Comparison of ENCODE assay signal across 15 cellular contexts in genomic region chr1:205578780-205579571, GRCh38. TPM values are rescaled to one million over a fixed set of nuclear protein-coding genes. Genes with fewer than 3 reads are reported as not detected.
DNase-seq lines count a peak whose midpoint lies in the region; ATAC-seq and TF ChIP-seq lines count a peak whose summit lies in the region.
"Had no signal": no experiment of that assay in that cellular context is flagged by ENCODE, and none has a peak within 500 bp of the region (broad histone marks: within the 10 kb centered on the region; RNA-seq: fewer than 3 reads in every experiment).

No MANE protein-coding gene starts in this region.

- peaks cover 15% of the 10 kb centered on the region for H3K4me1 Mint-ChIP-seq in GM23338
- H3K4me1 Mint-ChIP-seq: activated CD4-positive, alpha-beta T cell treated with anti-CD3 and anti-CD28 coated beads, Interleukin-2, amount 10 ng/mL, durations not matched to agents 7 days and 5 days had no signal

- no peaks in the 10 kb centered on the region for H4K20me1 ChIP-seq in GM23338 (replicated peaks; ENCODE audit: insufficient read depth)

- no peaks in the 10 kb centered on the region for H3K27me3 ChIP-seq in GM23338 (ENCODE audit: insufficient read depth)
- H3K27me3 ChIP-seq: pancreas had no signal

- H3F3A ChIP-seq in GM23338 (replicated peaks; ENCODE audit: low read depth): no peaks in the 10 kb centered on the region

- no peak overlapping the region for H3K4me2 ChIP-seq in GM23338

- H3K79me2 ChIP-seq in GM23338 (replicated peaks; ENCODE audit: insufficient read depth): no peaks in the 10 kb centered on the region

- no peaks in the 10 kb centered on the region for H3K9me3 Mint-ChIP-seq in GM23338
- H3K9me3 Mint-ChIP-seq: activated CD4-positive, alpha-beta T cell treated with anti-CD3 and anti-CD28 coated beads, Interleukin-2, amount 10 ng/mL, durations not matched to agents 7 days and 5 days had no signal

- no peak overlapping the region for H3K27ac ChIP-seq in GM23338 (ENCODE audit: low read depth)
- H3K27ac ChIP-seq: gastroesophageal sphincter, pancreas had no signal

- no peak overlapping the region for H3K4me3 ChIP-seq in GM23338
- H3K4me3 ChIP-seq: gastroesophageal sphincter, pancreas had no signal

- no peaks in the 10 kb centered on the region for H3K36me3 Mint-ChIP-seq in GM23338 (ENCODE audit: low read depth)
- H3K36me3 Mint-ChIP-seq: activated naive CD8-positive, alpha-beta T cell had no signal

- H3K27ac Mint-ChIP-seq in GM23338: no peak overlapping the region
- H3K27ac Mint-ChIP-seq: activated CD4-positive, alpha-beta T cell treated with anti-CD3 and anti-CD28 coated beads, Interleukin-2, amount 10 ng/mL, durations not matched to agents 7 days and 5 days; activated naive CD8-positive, alpha-beta T cell had no signal

- no peak for TF ChIP-seq CTCF in GM23338 (conservative IDR thresholded peaks at IDR 0.05; ENCODE audit: low read depth in 2 of 2)

- no peaks in the 10 kb centered on the region for H3K9me2 ChIP-seq in GM23338 (ENCODE audit: insufficient read depth)

- H2AFZ ChIP-seq in GM23338: no peak overlapping the region

- H3K4me3 Mint-ChIP-seq in GM23338: no peak overlapping the region
- H3K4me3 Mint-ChIP-seq: activated CD4-positive, alpha-beta T cell treated with anti-CD3 and anti-CD28 coated beads, Interleukin-2, amount 10 ng/mL, durations not matched to agents 7 days and 5 days; activated naive CD8-positive, alpha-beta T cell had no signal

- ATAC-seq in GM23338: no peak
- ATAC-seq in left lobe of liver: no peak
- ATAC-seq: gastroesophageal sphincter, pancreas had no signal

- H3K36me3 ChIP-seq in GM23338 (ENCODE audit: insufficient read depth): no peaks in the 10 kb centered on the region
- H3K36me3 ChIP-seq: gastroesophageal sphincter, pancreas had no signal

- H3K27me3 Mint-ChIP-seq in GM23338 (ENCODE audit: insufficient read depth, low read depth, poor library complexity): peaks cover 18% of the 10 kb centered on the region
- H3K27me3 Mint-ChIP-seq: activated naive CD8-positive, alpha-beta T cell had no signal

- no peaks in the 10 kb centered on the region for H3K4me1 ChIP-seq in GM23338 (ENCODE audit: insufficient read depth)
- H3K4me1 ChIP-seq: gastroesophageal sphincter had no signal

- DNase-seq in COLO668 (lab: John Stamatoyannopoulos, UW; ENCODE audit: unreplicated experiment) (peak; percentile 56), GM23338 (ENCODE audit: low spot score) (peak; percentile 41), OCI-M1 (lab: John Stamatoyannopoulos, UW) (peak; percentile 49), left lobe of liver (ENCODE audit: low spot score) (peak; percentile 21), AML-193 (lab: John Stamatoyannopoulos, UW) (no peak), T-helper 2 cell (no peak), NCI-H2227 (lab: John Stamatoyannopoulos, UW; ENCODE audit: unreplicated experiment) (no peak), COLO829 (ENCODE audit: low spot score) (no peak)
- DNase-seq: activated CD4-positive, alpha-beta T cell treated with anti-CD3 and anti-CD28 coated beads, Interleukin-2, amount 10 ng/mL, durations not matched to agents 7 days and 5 days; activated T-cell treated with anti-CD3 and anti-CD28 coated beads, Interleukin-2, amount 50 U/mL, for 1 hour; NCI-H1048; stimulated activated CD4-positive, alpha-beta T cell treated with anti-CD3 and anti-CD28 coated beads, Interleukin-4, amount 100 ng/mL, for 24 hours had no signal

TF ChIP-seq in GM23338, 12 proteins besides CTCF, POLR2A, EP300 and RAD21:
- TF ChIP-seq CREB1 (CRISPR knock-in tag; IDR thresholded peaks at IDR 0.05; ENCODE audit: low read depth) (no peak), ZNF114 (CRISPR knock-in tag; IDR thresholded peaks at IDR 0.05) (no peak), EZH2phosphoT487 (IDR thresholded peaks at IDR 0.05; ENCODE audit: unreplicated experiment) (no peak), NANOG (IDR thresholded peaks at IDR 0.05; ENCODE audit: borderline replicate concordance) (no peak), JUNB (IDR thresholded peaks at IDR 0.05; ENCODE audit: unreplicated experiment) (no peak), POLR2AphosphoS5 (IDR thresholded peaks at IDR 0.05; ENCODE audit: low read depth) (no peak), EZH2 (IDR thresholded peaks at IDR 0.05; ENCODE audit: low read depth, unreplicated experiment) (no peak), ETS1 (IDR thresholded peaks at IDR 0.05) (no peak)
- TF ChIP-seq, protein P1, sequence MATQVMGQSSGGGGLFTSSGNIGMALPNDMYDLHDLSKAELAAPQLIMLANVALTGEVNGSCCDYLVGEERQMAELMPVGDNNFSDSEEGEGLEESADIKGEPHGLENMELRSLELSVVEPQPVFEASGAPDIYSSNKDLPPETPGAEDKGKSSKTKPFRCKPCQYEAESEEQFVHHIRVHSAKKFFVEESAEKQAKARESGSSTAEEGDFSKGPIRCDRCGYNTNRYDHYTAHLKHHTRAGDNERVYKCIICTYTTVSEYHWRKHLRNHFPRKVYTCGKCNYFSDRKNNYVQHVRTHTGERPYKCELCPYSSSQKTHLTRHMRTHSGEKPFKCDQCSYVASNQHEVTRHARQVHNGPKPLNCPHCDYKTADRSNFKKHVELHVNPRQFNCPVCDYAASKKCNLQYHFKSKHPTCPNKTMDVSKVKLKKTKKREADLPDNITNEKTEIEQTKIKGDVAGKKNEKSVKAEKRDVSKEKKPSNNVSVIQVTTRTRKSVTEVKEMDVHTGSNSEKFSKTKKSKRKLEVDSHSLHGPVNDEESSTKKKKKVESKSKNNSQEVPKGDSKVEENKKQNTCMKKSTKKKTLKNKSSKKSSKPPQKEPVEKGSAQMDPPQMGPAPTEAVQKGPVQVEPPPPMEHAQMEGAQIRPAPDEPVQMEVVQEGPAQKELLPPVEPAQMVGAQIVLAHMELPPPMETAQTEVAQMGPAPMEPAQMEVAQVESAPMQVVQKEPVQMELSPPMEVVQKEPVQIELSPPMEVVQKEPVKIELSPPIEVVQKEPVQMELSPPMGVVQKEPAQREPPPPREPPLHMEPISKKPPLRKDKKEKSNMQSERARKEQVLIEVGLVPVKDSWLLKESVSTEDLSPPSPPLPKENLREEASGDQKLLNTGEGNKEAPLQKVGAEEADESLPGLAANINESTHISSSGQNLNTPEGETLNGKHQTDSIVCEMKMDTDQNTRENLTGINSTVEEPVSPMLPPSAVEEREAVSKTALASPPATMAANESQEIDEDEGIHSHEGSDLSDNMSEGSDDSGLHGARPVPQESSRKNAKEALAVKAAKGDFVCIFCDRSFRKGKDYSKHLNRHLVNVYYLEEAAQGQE (IDR thresholded peaks at IDR 0.05; ENCODE audit: unreplicated experiment): no peak

RNA-seq across cellular contexts. Expression of gene ELK4, which starts 52.8 kb away (rescaled TPM):
- 19.1 and 19.7 TPM in 2 replicates for total RNA-seq in GM23338 (2014; rRNA removed; shearing (Covaris generic))
- polyA plus RNA-seq in GM23338 (2016; fragmentation: Nextera tagmentation; extraction: Ambion mirVana): 5.1 and 5.2 TPM in 2 replicates
- 29.9 TPM for total RNA-seq in left lobe of liver

Comparison
In these comparisons a context has a peak if more than half of its experiments do, and no peak if none do; other contexts are left out.
1. DNase-seq: peak in COLO668 (single experiment), GM23338 (single experiment), OCI-M1 (single experiment) and left lobe of liver (single experiment); none in AML-193 (0 of 2), T-helper 2 cell (0 of 5), NCI-H2227 (single experiment) and COLO829 (single experiment).